12 cellular contexts compared by ENCODE assay signal in genomic region chr1:94821636-94822305, GRCh38. TPM values are rescaled to one million over a fixed set of nuclear protein-coding genes. Genes with fewer than 3 reads are reported as not detected.
DNase-seq lines count a peak whose midpoint lies in the region; ATAC-seq and TF ChIP-seq lines count a peak whose summit lies in the region.
"Had no signal": no experiment of that assay in that cellular context is flagged by ENCODE, and none has a peak within 500 bp of the region (broad histone marks: within the 10 kb centered on the region; RNA-seq: fewer than 3 reads in every experiment).

No MANE protein-coding gene starts in this region.

- H3K36me3 ChIP-seq in SK-N-SH (replicated peaks in 1 of 2; ENCODE audit: control insufficient read depth in 1 of 2, insufficient read depth in 2 of 2, low read length in 1 of 2) (no peaks in the 10 kb centered on the region), liver (ENCODE audit: control insufficient read depth in 4 of 4, insufficient read depth in 3 of 4, low read depth in 1 of 4, low read length in 3 of 4) (peaks cover 0 to 2% (median 0%) of the 10 kb centered on the region in 4 donors)

- no peak overlapping the region for H3K9ac ChIP-seq in SK-N-SH
- H3K9ac ChIP-seq in liver (ENCODE audit: low read depth in 1 of 2, low read length in 2 of 2): no peak overlapping the region
- H3K9ac ChIP-seq: KMS-11 had no signal

- H3K9me3 Mint-ChIP-seq in type B pancreatic cell: no peaks in the 10 kb centered on the region

- H4K20me1 ChIP-seq in SK-N-SH (ENCODE audit: insufficient read depth): no peaks in the 10 kb centered on the region

- POLR2A ChIA-PET in SK-N-SH (lab: Yijun Ruan, JAX): interaction anchor here (0.6 kb wide), 1 partner anchor 14 kb away, joined by 3 read pairs; no protein-coding TSS in a partner anchor
- POLR2A ChIA-PET in RWPE1 (lab: Yijun Ruan, JAX; ENCODE audit: low non-redundant PET): no interaction called here

- H3K4me3 ChIP-seq in SK-N-SH (ENCODE audit: low read depth in 2 of 2, low read length in 1 of 2) (no peak overlapping the region), liver (ENCODE audit: low read depth in 1 of 3, low read length in 3 of 3) (no peak overlapping the region)

- H3K27me3 ChIP-seq in SK-N-SH (ENCODE audit: insufficient read depth): no peaks in the 10 kb centered on the region
- H3K27me3 ChIP-seq in liver (ENCODE audit: control insufficient read depth in 4 of 4, insufficient read depth in 4 of 4, low read length in 3 of 4): no peaks in the 10 kb centered on the region

- H3K27ac ChIP-seq in SK-N-SH (ENCODE audit: low read depth in 2 of 2, low read length in 1 of 2) (peak overlapping the region in 1 of 2 experiments; percentile 65; a peak in 2 of 4 replicates), VCaP (peak overlapping the region; percentile 83), liver (ENCODE audit: low read depth in 1 of 2, low read length in 2 of 2) (no peak overlapping the region), RWPE1 (no peak overlapping the region)
- H3K27ac ChIP-seq: KMS-11 had no signal

- H3K79me2 ChIP-seq in SK-N-SH (ENCODE audit: insufficient read depth): no peaks in the 10 kb centered on the region

- ATAC-seq in SK-N-SH treated with all-trans-retinoic acid at 6 μM for 48 hours (no peak), HG03565 (IDR thresholded peaks at IDR 0.05; ENCODE audit: unreplicated experiment) (no peak), GM21447 (IDR thresholded peaks at IDR 0.05; ENCODE audit: unreplicated experiment) (no peak)

- DNase-seq in SK-N-SH (peak; percentile 28), type B pancreatic cell (ENCODE audit: extremely low spot score, unreplicated experiment) (no peak), RWPE1 (ENCODE audit: low spot score) (no peak)
- DNase-seq: activated CD4-positive, alpha-beta T cell treated with anti-CD3 and anti-CD28 coated beads for 4 hours; naive B cell; NCI-H748 treated with DMSO at 0.1 percent for 48 hours had no signal

- H3K27ac Mint-ChIP-seq in type B pancreatic cell: peak overlapping the region; percentile 80
- H3K27ac Mint-ChIP-seq: naive B cell had no signal

- peak overlapping the region; percentile 25; the same call in 1 of the 2 replicates for H2AFZ ChIP-seq in SK-N-SH (ENCODE audit: low read depth)

- H3K27me3 Mint-ChIP-seq in type B pancreatic cell: no peaks in the 10 kb centered on the region

- H3K4me1 ChIP-seq in SK-N-SH (ENCODE audit: control insufficient read depth in 1 of 2, insufficient read depth in 2 of 2, low read depth in 1 of 2, low read length in 1 of 2): peaks cover 0 to 26% of the 10 kb centered on the region in 2 experiments; a peak in 2 of 4 replicates
- peaks cover 0 to 22% (median 5%) of the 10 kb centered on the region in 4 donors for H3K4me1 ChIP-seq in liver (ENCODE audit: control insufficient read depth in 4 of 4, insufficient read depth in 4 of 4, low read length in 3 of 4)

- TF ChIP-seq CTCF in SK-N-SH (IDR thresholded peaks at IDR 0.05): no peak
- TF ChIP-seq CTCF in VCaP (conservative IDR thresholded peaks at IDR 0.05): no peak
- TF ChIP-seq CTCF in liver (IDR thresholded peaks at IDR 0.05; ENCODE audit: low read depth, low read length, missing input control): no peak
- no peak for TF ChIP-seq CTCF in type B pancreatic cell (conservative IDR thresholded peaks at IDR 0.05)
- TF ChIP-seq CTCF in RWPE1 (conservative IDR thresholded peaks at IDR 0.05; ENCODE audit: low read depth): no peak

- peaks cover 31% of the 10 kb centered on the region for H3K4me1 Mint-ChIP-seq in type B pancreatic cell (ENCODE audit: unreplicated experiment)
- H3K4me1 Mint-ChIP-seq: naive B cell had no signal

- H3K9me3 ChIP-seq in SK-N-SH: no peaks in the 10 kb centered on the region; the same call in 1 of the 2 replicates
- H3K9me3 ChIP-seq in liver (ENCODE audit: control insufficient read depth in 4 of 4, low read length in 3 of 4): no peaks in the 10 kb centered on the region

- H3K9me2 ChIP-seq in SK-N-SH: no peaks in the 10 kb centered on the region

- TF ChIP-seq RAD21 in SK-N-SH (IDR thresholded peaks at IDR 0.05; ENCODE audit: low read length) (no peak), liver (IDR thresholded peaks at IDR 0.05) (no peak)

- WGBS in SK-N-SH (ENCODE audit: low lambda C conversion rate): 92% methylated on average over 9 of the region's 9 CpGs
- 55% methylated on average over 9 of the region's 9 CpGs for WGBS in liver

- peak overlapping the region; percentile 89 for H3K4me3 Mint-ChIP-seq in type B pancreatic cell

- no peak overlapping the region for H3K4me2 ChIP-seq in SK-N-SH
- H3K4me2 ChIP-seq: KMS-11 had no signal

- no peak for TF ChIP-seq EP300 in SK-N-SH (IDR thresholded peaks at IDR 0.05; ENCODE audit: borderline replicate concordance in 1 of 2, low read depth in 1 of 2, low read length in 1 of 2)

- H3F3A ChIP-seq in SK-N-SH (replicated peaks; ENCODE audit: insufficient read depth): peaks cover 12% of the 10 kb centered on the region

- peaks cover 5% of the 10 kb centered on the region for H3K36me3 Mint-ChIP-seq in type B pancreatic cell
- H3K36me3 Mint-ChIP-seq: naive B cell had no signal

- CTCF ChIA-PET in SK-N-SH (lab: Yijun Ruan, JAX) (interaction anchor here (0.8 to 3.8 kb wide), 9 partner anchors 14 to 222 kb away, joined by 3 to 19 read pairs (median 5); no protein-coding TSS in a partner anchor), RWPE1 (lab: Yijun Ruan, JAX) (interaction anchor here (0.7 to 1.8 kb wide), 7 partner anchors 15 to 414 kb away, joined by 3 to 7 read pairs (median 5); no protein-coding TSS in a partner anchor)

TF ChIP-seq in SK-N-SH, 30 proteins besides CTCF, POLR2A, EP300 and RAD21 (continues in another document):
- TF ChIP-seq POLR2AphosphoS5 (IDR thresholded peaks at IDR 0.05; ENCODE audit: low read depth, low read length) (no peak), NRF1 (IDR thresholded peaks at IDR 0.05; ENCODE audit: low read depth, low read length) (no peak), RFX5 (IDR thresholded peaks at IDR 0.05; ENCODE audit: low read length) (no peak), NFIC (IDR thresholded peaks at IDR 0.05; ENCODE audit: borderline replicate concordance) (no peak), FOSL2 (IDR thresholded peaks at IDR 0.05; ENCODE audit: borderline replicate concordance, low read depth) (no peak), MXI1 (IDR thresholded peaks at IDR 0.05; ENCODE audit: low read depth, low read length) (no peak), USF2 (IDR thresholded peaks at IDR 0.05; ENCODE audit: borderline replicate concordance, low read depth, low read length) (no peak), TCF12 (IDR thresholded peaks at IDR 0.05) (no peak), RCOR1 (IDR thresholded peaks at IDR 0.05; ENCODE audit: low read length) (no peak)

TF ChIP-seq in SK-N-SH treated with all-trans-retinoic acid at 6 μM for 48 hours, 23 proteins besides CTCF, POLR2A, EP300 and RAD21 (continues in another document):
- TF ChIP-seq GLIS3 (CRISPR knock-in tag; IDR thresholded peaks at IDR 0.05): no peak
- no peak for TF ChIP-seq ESRRG (CRISPR knock-in tag; IDR thresholded peaks at IDR 0.05)
- no peak for TF ChIP-seq CSRNP3 (CRISPR knock-in tag; IDR thresholded peaks at IDR 0.05)

TF ChIP-seq in liver, 16 proteins besides CTCF, POLR2A, EP300 and RAD21:
- TF ChIP-seq YY1 (IDR thresholded peaks at IDR 0.05) (peak; percentile 41), EGR1 (IDR thresholded peaks at IDR 0.05; ENCODE audit: low read depth in 2 of 2) (no peak), ZBTB33 (IDR thresholded peaks at IDR 0.05) (no peak), GABPA (IDR thresholded peaks at IDR 0.05 in 1 of 2, conservative IDR thresholded peaks at IDR 0.05 in 1 of 2) (no peak), SP1 (IDR thresholded peaks at IDR 0.05) (peak; percentile 36)
TF ChIP-seq in liver: peak in this region for 2.

RNA-seq across cellular contexts. Expression of gene SLC44A3, which starts 1.6 kb away (rescaled TPM):
- polyA plus RNA-seq in SK-N-SH (2012; rRNA removed) (2.6 and 4.4 TPM in 2 replicates), liver (1 to 10 TPM; 2.8 TPM)
- polyA plus RNA-seq in SK-N-SH (2012; cell fraction: cytosol; rRNA removed): 3.8 and 4.0 TPM in 2 replicates
- polyA plus RNA-seq in SK-N-SH (2012; cell fraction: nucleus; rRNA removed): 2.8 and 4.4 TPM in 2 replicates
- total RNA-seq in liver (1 to 10 TPM; 2.4 to 2.6 TPM), type B pancreatic cell (ENCODE audit: low replicate concordance) (19.5 and 33.9 TPM in 2 replicates)
